8 cellular contexts compared by ENCODE assay signal in genomic region chr9:96441798-96442445, GRCh38. TPM values are rescaled to one million over a fixed set of nuclear protein-coding genes. Genes with fewer than 3 reads are reported as not detected.
DNase-seq lines count a peak whose midpoint lies in the region; ATAC-seq and TF ChIP-seq lines count a peak whose summit lies in the region.

No MANE protein-coding gene starts in this region.

- H3K27ac ChIP-seq in A673 (ENCODE audit: low read depth, low read length, poor library complexity, severe bottlenecking) = no peak overlapping the region
- no peak overlapping the region for H3K27ac ChIP-seq in esophagus squamous epithelium

- H3K27ac Mint-ChIP-seq in activated naive CD8-positive, alpha-beta T cell treated with anti-CD3 and anti-CD28 coated beads, Interleukin-2, amount 50 U/mL, for 24 hours = no peak overlapping the region

- WGBS in esophagus squamous epithelium, 2 donors = 83 to 84% methylated on average over 5 of the region's 5 CpGs

- TF ChIP-seq CTCF in A673 (conservative IDR thresholded peaks at IDR 0.05; ENCODE audit: low read depth, low read length) (peak; percentile 49), GM12864 (IDR thresholded peaks at IDR 0.05; ENCODE audit: low read depth, low read length, missing control alignments) (peak; percentile 67), esophagus squamous epithelium (IDR thresholded peaks at IDR 0.05) (peak; percentile 13 to 71 (median 45))

- no TSS peak for BruUV-seq in A673 (replicated peaks; lab: Mats Ljungman, UMichigan)

- DNase-seq in A673 (ENCODE audit: low spot score) (peak; percentile 62), GM12864 (ENCODE audit: low read depth) (peak; percentile 26), NOMO-1 treated with DMSO at 0.1 percent for 48 hours (lab: John Stamatoyannopoulos, UW; ENCODE audit: unreplicated experiment) (peak; percentile 68), esophagus squamous epithelium (lab: John Stamatoyannopoulos, UW) (no peak), amygdala (lab: John Stamatoyannopoulos, UW) (no peak)
- DNase-seq in activated naive CD8-positive, alpha-beta T cell treated with anti-CD3 and anti-CD28 coated beads, Interleukin-2, amount 50 U/mL, for 24 hours = no peak

- H3K9me3 ChIP-seq in A673 (ENCODE audit: low read depth, low read length, poor library complexity, severe bottlenecking) (no peaks in the 10 kb centered on the region), esophagus squamous epithelium (no peaks in the 10 kb centered on the region)

- intact Hi-C loops in A673 (cut with micrococcal nuclease; ENCODE audit: unreplicated experiment) (no loop called here), esophagus squamous epithelium (cut with DNase I) (no loop called here)

- no peak for ATAC-seq in activated naive CD8-positive, alpha-beta T cell treated with anti-CD3 and anti-CD28 coated beads, Interleukin-2, amount 50 U/mL, for 24 hours
- ATAC-seq in GM21825 (IDR thresholded peaks at IDR 0.05; ENCODE audit: unreplicated experiment) (no peak), GM21529 (IDR thresholded peaks at IDR 0.05; ENCODE audit: unreplicated experiment) (no peak)

- CTCF ChIA-PET in A673 (lab: Charles Lee) = interaction anchor here (1.0 to 1.3 kb wide), 2 partner anchors 9 to 225 kb away, joined by 6 to 7 read pairs; no protein-coding TSS in a partner anchor

- H3K36me3 Mint-ChIP-seq in activated naive CD8-positive, alpha-beta T cell treated with anti-CD3 and anti-CD28 coated beads, Interleukin-2, amount 50 U/mL, for 24 hours (ENCODE audit: low read depth) = no peaks in the 10 kb centered on the region

- no peaks in the 10 kb centered on the region for H3K4me1 ChIP-seq in A673 (ENCODE audit: insufficient read depth, low read length, poor library complexity, severe bottlenecking)
- H3K4me1 ChIP-seq in esophagus squamous epithelium = no peaks in the 10 kb centered on the region

- H3K27me3 ChIP-seq in A673 (replicated peaks; ENCODE audit: insufficient read depth, low read depth, low read length, poor library complexity) (no peaks in the 10 kb centered on the region), esophagus squamous epithelium (no peaks in the 10 kb centered on the region)

- no peaks in the 10 kb centered on the region for H3K4me1 Mint-ChIP-seq in activated naive CD8-positive, alpha-beta T cell treated with anti-CD3 and anti-CD28 coated beads, Interleukin-2, amount 50 U/mL, for 24 hours

- no peaks in the 10 kb centered on the region for H3K27me3 Mint-ChIP-seq in activated naive CD8-positive, alpha-beta T cell treated with anti-CD3 and anti-CD28 coated beads, Interleukin-2, amount 50 U/mL, for 24 hours

- H3K4me3 ChIP-seq in A673 (ENCODE audit: low read depth, low read length, poor library complexity, severe bottlenecking) (no peak overlapping the region), GM12864 (ENCODE audit: low read depth, low read length) (no peak overlapping the region), esophagus squamous epithelium (no peak overlapping the region)

- H3K36me3 ChIP-seq in A673 (ENCODE audit: insufficient read depth, low read length, poor library complexity, severe bottlenecking) (no peaks in the 10 kb centered on the region), esophagus squamous epithelium (no peaks in the 10 kb centered on the region)

- TF ChIP-seq POLR2A in esophagus squamous epithelium (IDR thresholded peaks at IDR 0.05) = no peak

- no peak overlapping the region for H3K4me3 Mint-ChIP-seq in activated naive CD8-positive, alpha-beta T cell treated with anti-CD3 and anti-CD28 coated beads, Interleukin-2, amount 50 U/mL, for 24 hours

- POLR2A ChIA-PET in A673 (lab: Charles Lee; ENCODE audit: low non-redundant PET) = no interaction called here

- no peaks in the 10 kb centered on the region for H3K9me3 Mint-ChIP-seq in activated naive CD8-positive, alpha-beta T cell treated with anti-CD3 and anti-CD28 coated beads, Interleukin-2, amount 50 U/mL, for 24 hours

RNA-seq across cellular contexts. Expression of gene HABP4, which starts 8.0 kb away (rescaled TPM):
- total RNA-seq in A673 (2021) = 11.3 and 11.6 TPM in 2 replicates
- total RNA-seq in esophagus squamous epithelium = 10 to 100 TPM in 1 of 4 donors, 1 to 10 TPM in 2, under 1 TPM in 1; 0.80 to 12.4 (median 2.7) TPM

RNA-seq across cellular contexts. Expression of gene ZNF367, which starts 23.8 kb away (rescaled TPM):
- 14.6 and 14.9 TPM in 2 replicates for total RNA-seq in A673 (2021)
- total RNA-seq in esophagus squamous epithelium = 1 to 10 TPM; 2.2 to 7.1 (median 4.6) TPM

RNA-seq across cellular contexts. Expression of gene SLC35D2, which starts 58.4 kb away (rescaled TPM):
- total RNA-seq in A673 (2021) = 1.1 TPM in 2 replicates
- 10 to 100 TPM; 10.3 to 28.5 (median 16.4) TPM for total RNA-seq in esophagus squamous epithelium

Comparison
In these comparisons a context has a peak if more than half of its experiments do, and no peak if none do; other contexts are left out.
1. DNase-seq: peak in A673 (single experiment), GM12864 (single experiment) and NOMO-1 treated with DMSO at 0.1 percent for 48 hours (single experiment); none in esophagus squamous epithelium (single experiment), amygdala (0 of 56) and activated naive CD8-positive, alpha-beta T cell treated with anti-CD3 and anti-CD28 coated beads, Interleukin-2, amount 50 U/mL, for 24 hours (single experiment).
2. Peak in every context shown above with its lines, with median percentiles within 50 percentile points of each other: CTCF ChIP-seq.